Comparison of ENCODE assay signal across 8 cellular contexts in genomic region chr7:99375070-99375807, GRCh38.
DNase-seq lines count a peak whose midpoint lies in the region; ATAC-seq, FAIRE-seq and TF ChIP-seq lines count a peak whose summit lies in the region.

No MANE protein-coding gene starts in this region.

- peaks cover 45% of the 10 kb centered on the region for H3K4me1 Mint-ChIP-seq in stimulated activated effector memory CD8-positive, alpha-beta T cell treated with anti-CD3 and anti-CD28 coated beads, Interleukin-12 subunit alpha, Interleukin-12 subunit beta, amount 100 ng/mL, for 72 hours

- peak overlapping the region; percentile 82 for H3K27ac Mint-ChIP-seq in stimulated activated effector memory CD8-positive, alpha-beta T cell treated with anti-CD3 and anti-CD28 coated beads, Interleukin-12 subunit alpha, Interleukin-12 subunit beta, amount 100 ng/mL, for 72 hours

- no peaks in the 10 kb centered on the region for H3K9me3 Mint-ChIP-seq in stimulated activated effector memory CD8-positive, alpha-beta T cell treated with anti-CD3 and anti-CD28 coated beads, Interleukin-12 subunit alpha, Interleukin-12 subunit beta, amount 100 ng/mL, for 72 hours

- ATAC-seq in HG02981 (IDR thresholded peaks at IDR 0.05; ENCODE audit: unreplicated experiment) = peak; percentile 42
- ATAC-seq in stimulated activated effector memory CD8-positive, alpha-beta T cell treated with anti-CD3 and anti-CD28 coated beads, Interleukin-12 subunit alpha, Interleukin-12 subunit beta, amount 100 ng/mL, for 72 hours = peak; percentile 70

- peak overlapping the region; percentile 60 for H3K27ac ChIP-seq in ACC112 (ENCODE audit: low read depth, low read length)

- H3K79me2 ChIP-seq in ACC112 (ENCODE audit: control insufficient read depth, insufficient read depth, low read length, unreplicated experiment) = peaks cover 39% of the 10 kb centered on the region

- no peak overlapping the region for H2AFZ ChIP-seq in ACC112 (ENCODE audit: low read length, unreplicated experiment)

- no peaks in the 10 kb centered on the region for H3K27me3 ChIP-seq in ACC112 (ENCODE audit: insufficient read depth, low read length)

- no peaks in the 10 kb centered on the region for H3K36me3 ChIP-seq in ACC112 (ENCODE audit: insufficient read depth, low read length)

- peaks cover 14% of the 10 kb centered on the region for H3K4me1 ChIP-seq in ACC112 (ENCODE audit: control insufficient read depth, insufficient read depth, low read length, unreplicated experiment)

- H3K4me3 ChIP-seq in ACC112 (ENCODE audit: low read depth, low read length) = peak overlapping the region; percentile 99
- peak overlapping the region; percentile 42 for H3K4me3 ChIP-seq in epithelial cell of esophagus (ENCODE audit: low read length)

- FAIRE-seq in GM18507 (lab: Jason Lieb, UNC) = peak; percentile 48

- peak overlapping the region; percentile 75 for H3K4me3 Mint-ChIP-seq in stimulated activated effector memory CD8-positive, alpha-beta T cell treated with anti-CD3 and anti-CD28 coated beads, Interleukin-12 subunit alpha, Interleukin-12 subunit beta, amount 100 ng/mL, for 72 hours

- no peak for TF ChIP-seq CTCF in epithelial cell of esophagus (IDR thresholded peaks at IDR 0.05; ENCODE audit: insufficient read depth, low read depth, low read length, missing control alignments)

- DNase-seq in GM18507 (ENCODE audit: extremely low spot score, insufficient read length, low read depth) = no peak
- peak; percentile 81 to 86 for DNase-seq in NOMO-1 (lab: John Stamatoyannopoulos, UW; ENCODE audit: unreplicated experiment in 2 of 2)
- DNase-seq in activated CD8-positive, alpha-beta memory T cell treated with anti-CD3 and anti-CD28 coated beads, Interleukin-2, amount 50 U/mL, for 48 hours = peak; percentile 83
- DNase-seq in epithelial cell of esophagus (ENCODE audit: low read depth) = peak; percentile 71
- peak; percentile 41 for DNase-seq in midbrain (lab: John Stamatoyannopoulos, UW)
- DNase-seq in stimulated activated effector memory CD8-positive, alpha-beta T cell treated with anti-CD3 and anti-CD28 coated beads, Interleukin-12 subunit alpha, Interleukin-12 subunit beta, amount 100 ng/mL, for 72 hours (ENCODE audit: low spot score in 2 of 2) = peak; percentile 65 to 85

- peaks cover 61% of the 10 kb centered on the region for H3K36me3 Mint-ChIP-seq in stimulated activated effector memory CD8-positive, alpha-beta T cell treated with anti-CD3 and anti-CD28 coated beads, Interleukin-12 subunit alpha, Interleukin-12 subunit beta, amount 100 ng/mL, for 72 hours
